Comparison of ENCODE assay signal across 8 cellular contexts in genomic region chr5:178152491-178153444, GRCh38.
DNase-seq lines count a peak whose midpoint lies in the region; ATAC-seq and TF ChIP-seq lines count a peak whose summit lies in the region.

No MANE protein-coding gene starts in this region.

- peaks cover 5% of the 10 kb centered on the region for H3K4me1 ChIP-seq in RWPE2 (ENCODE audit: insufficient read depth, poor library complexity, severe bottlenecking)

- H3K27ac ChIP-seq in RWPE2 (ENCODE audit: poor library complexity, severe bottlenecking), result no peak overlapping the region

- TF ChIP-seq CTCF in GM12865 (IDR thresholded peaks at IDR 0.05; ENCODE audit: insufficient read depth, low read depth, low read length, missing control alignments) (no peak), RWPE2 (IDR thresholded peaks at IDR 0.05; ENCODE audit: poor library complexity, severe bottlenecking) (no peak), fibroblast of mammary gland (conservative IDR thresholded peaks at IDR 0.05; ENCODE audit: control insufficient read depth, insufficient read depth, low read depth, low read length) (no peak), retinal pigment epithelial cell (conservative IDR thresholded peaks at IDR 0.05; ENCODE audit: low read depth, low read length) (no peak)

- H3K9me3 ChIP-seq in RWPE2 (ENCODE audit: severe bottlenecking), result no peaks in the 10 kb centered on the region

- peaks cover 52% of the 10 kb centered on the region for H3K36me3 ChIP-seq in RWPE2 (ENCODE audit: low read depth)

- peak overlapping the region; percentile 86 for H3K4me3 ChIP-seq in GM12865 (ENCODE audit: low read depth, low read length)
- peak overlapping the region; percentile 74 for H3K4me3 ChIP-seq in RWPE2 (ENCODE audit: severe bottlenecking)
- H3K4me3 ChIP-seq in fibroblast of mammary gland (ENCODE audit: control insufficient read depth, low read depth, low read length), result peak overlapping the region; percentile 97
- H3K4me3 ChIP-seq in retinal pigment epithelial cell (ENCODE audit: low read length), result peak overlapping the region; percentile 93

- no peaks in the 10 kb centered on the region for H3K27me3 ChIP-seq in RWPE2 (ENCODE audit: insufficient read depth, poor library complexity, severe bottlenecking)

- no peak for ATAC-seq in RWPE2 (ENCODE audit: low read depth)
- no peak for ATAC-seq in GM19452 (IDR thresholded peaks at IDR 0.05; ENCODE audit: unreplicated experiment)
- ATAC-seq in HG02678 (IDR thresholded peaks at IDR 0.05; ENCODE audit: unreplicated experiment), result no peak

- DNase-seq in GM12865 (ENCODE audit: low read depth) (no peak), RWPE2 (ENCODE audit: low spot score) (no peak), fibroblast of mammary gland (ENCODE audit: low read depth) (no peak), retinal pigment epithelial cell (ENCODE audit: low read depth) (no peak)
- no peak for DNase-seq in stimulated activated naive CD4-positive, alpha-beta T cell (lab: John Stamatoyannopoulos, UW)
- DNase-seq in activated CD4-positive, alpha-beta T cell treated with anti-CD3 and anti-CD28 coated beads, Interleukin-2, amount 50 U/mL, for 4 hours, result no peak
